ENCODE assay signal across 8 cellular contexts in genomic region chr17:42997984-42998938, GRCh38. TPM values are rescaled to one million over a fixed set of nuclear protein-coding genes. Genes with fewer than 3 reads are reported as not detected.
A peak's percentile ranks its signal among the peaks of the same experiment; 100 is the strongest.
DNase-seq lines count a peak whose midpoint lies in the region; ATAC-seq and TF ChIP-seq lines count a peak whose summit lies in the region.

Gene RPL27 (plus strand): TSS chr17:42998419. CDS start chr17:42998751, 332 bp downstream.

- peak within 1 kb of the TSS; percentile 63 to 80 (median 69) for H3K4me3 ChIP-seq in thyroid gland (replicated peaks in 1 of 3)

- peaks cover 11 to 21% of the 10 kb centered on the region in 2 donors for H3K4me1 ChIP-seq in thyroid gland

- TF ChIP-seq CTCF in GM10248 (IDR thresholded peaks at IDR 0.05; ENCODE audit: control extremely low read depth, extremely low read depth, low read depth, missing control alignments), result peak; percentile 65
- peak; percentile 84 for TF ChIP-seq CTCF in glutamatergic neuron (IDR thresholded peaks at IDR 0.05; ENCODE audit: partially characterized antibody, unreplicated experiment)
- peak; percentile 78 for TF ChIP-seq CTCF in osteocyte (IDR thresholded peaks at IDR 0.05)
- peak; percentile 92 to 95 (median 94) for TF ChIP-seq CTCF in thyroid gland (IDR thresholded peaks at IDR 0.05)

- TF ChIP-seq POLR2A in thyroid gland (IDR thresholded peaks at IDR 0.05), result peak; percentile 34 to 89

- H3K4me3 Mint-ChIP-seq in activated naive CD8-positive, alpha-beta T cell, result peak within 1 kb of the TSS; percentile 98
- peak within 1 kb of the TSS; percentile 99 for H3K4me3 Mint-ChIP-seq in glutamatergic neuron (ENCODE audit: unreplicated experiment)
- H3K4me3 Mint-ChIP-seq in osteocyte (ENCODE audit: unreplicated experiment), result peak within 1 kb of the TSS; percentile 98

- peak; percentile 91 for ATAC-seq in HG02588 (IDR thresholded peaks at IDR 0.05; ENCODE audit: unreplicated experiment)

- POLR2A ChIA-PET in GM10248 (lab: Yijun Ruan, JAX), result interaction anchor here (0.5 to 2.0 kb wide), 21 partner anchors 8 to 948 kb away, joined by 3 to 19 read pairs (median 4); partner anchors contain the start of genes DHX8, IFI35, NBR1 and RUNDC1

- WGBS in thyroid gland, 2 donors, result 1% methylated on average over 38 of the region's 49 CpGs

- no peaks in the 10 kb centered on the region for H3K27me3 ChIP-seq in thyroid gland

- CTCF ChIA-PET in GM10248 (lab: Yijun Ruan, JAX), result interaction anchor here (0.7 to 4.0 kb wide), 35 partner anchors 8 to 486 kb away, joined by 3 to 76 read pairs (median 4); partner anchors contain the start of genes AOC2, DHX8, IFI35 and PSME3

- DNase-seq in GM10248 (ENCODE audit: extremely low spot score) (peak; percentile 95), NCI-H1092 (lab: John Stamatoyannopoulos, UW) (peak; percentile 99), SKM-1 (lab: John Stamatoyannopoulos, UW; ENCODE audit: unreplicated experiment) (peak; percentile 100), glutamatergic neuron (peak; percentile 92), osteocyte (ENCODE audit: extremely low spot score, unreplicated experiment) (peak; percentile 98), thyroid gland (peak; percentile 99)

- H3K36me3 Mint-ChIP-seq in activated naive CD8-positive, alpha-beta T cell, result peaks cover 11% of the 10 kb centered on the region
- H3K36me3 Mint-ChIP-seq in glutamatergic neuron (ENCODE audit: unreplicated experiment) (no peaks in the 10 kb centered on the region), osteocyte (ENCODE audit: unreplicated experiment) (peaks cover 31% of the 10 kb centered on the region)

- no peaks in the 10 kb centered on the region for H3K9me3 Mint-ChIP-seq in activated naive CD8-positive, alpha-beta T cell (ENCODE audit: low read depth)
- H3K9me3 Mint-ChIP-seq in glutamatergic neuron (ENCODE audit: unreplicated experiment) (peaks cover 16% of the 10 kb centered on the region), osteocyte (ENCODE audit: unreplicated experiment) (no peaks in the 10 kb centered on the region)

- peaks cover 29% of the 10 kb centered on the region for H3K4me1 Mint-ChIP-seq in activated naive CD8-positive, alpha-beta T cell (ENCODE audit: low read depth)
- H3K4me1 Mint-ChIP-seq in glutamatergic neuron (ENCODE audit: low read depth, unreplicated experiment) (peaks cover 9% of the 10 kb centered on the region), osteocyte (ENCODE audit: unreplicated experiment) (peaks cover 32% of the 10 kb centered on the region)

- no peaks in the 10 kb centered on the region for H3K27me3 Mint-ChIP-seq in activated naive CD8-positive, alpha-beta T cell
- H3K27me3 Mint-ChIP-seq in glutamatergic neuron (ENCODE audit: unreplicated experiment) (peaks cover 3% of the 10 kb centered on the region), osteocyte (ENCODE audit: unreplicated experiment) (no peaks in the 10 kb centered on the region)

- intact Hi-C loops in thyroid gland (cut with DNase I), result no loop called here

- peaks cover 32 to 35% of the 10 kb centered on the region in 2 donors for H3K36me3 ChIP-seq in thyroid gland

- peak within 1 kb of the TSS; percentile 98 for H3K27ac Mint-ChIP-seq in activated naive CD8-positive, alpha-beta T cell
- H3K27ac Mint-ChIP-seq in glutamatergic neuron (ENCODE audit: unreplicated experiment), result peak within 1 kb of the TSS; percentile 97
- H3K27ac Mint-ChIP-seq in osteocyte (ENCODE audit: unreplicated experiment), result peak within 1 kb of the TSS; percentile 96

- H3K27ac ChIP-seq in thyroid gland, result peak within 1 kb of the TSS; percentile 82 to 95 (median 92)

- H3K9me3 ChIP-seq in thyroid gland, result no peaks in the 10 kb centered on the region

RNA-seq across cellular contexts. Expression of gene RPL27, which starts in this region (rescaled TPM):
- total RNA-seq in glutamatergic neuron (ENCODE audit: unreplicated experiment) (658 TPM), osteocyte (956 and 1,010 TPM in 2 replicates), thyroid gland (1,000 to 10,000 TPM in 2 of 4 donors, 100 to 1,000 TPM in 2; 425 to 1,406 (median 814) TPM)

Comparison
In these comparisons a context has a peak if more than half of its experiments do, and no peak if none do; other contexts are left out.
1. Peak in every context shown above with its lines: DNase-seq, ATAC-seq, H3K4me3 ChIP-seq and H3K27ac ChIP-seq.